10 cellular contexts compared by ENCODE assay signal in genomic region chr3:106068795-106069194, GRCh38.
A peak's percentile ranks its signal among the peaks of the same experiment; 100 is the strongest.
DNase-seq lines count a peak whose midpoint lies in the region; ATAC-seq and TF ChIP-seq lines count a peak whose summit lies in the region.
"Had no signal": no experiment of that assay in that cellular context is flagged by ENCODE, and none has a peak within 500 bp of the region (broad histone marks: within the 10 kb centered on the region; RNA-seq: fewer than 3 reads in every experiment).

No MANE protein-coding gene starts in this region.

- no peaks in the 10 kb centered on the region for H3K9me3 ChIP-seq in CD4-positive, alpha-beta memory T cell (ENCODE audit: control insufficient read depth in 1 of 2, low read length in 2 of 2)
- H3K9me3 ChIP-seq in upper lobe of right lung, result peaks cover 6% of the 10 kb centered on the region

- no peak overlapping the region for H3K27ac ChIP-seq in CD4-positive, alpha-beta memory T cell (ENCODE audit: low read depth, low read length)
- H3K27ac ChIP-seq in upper lobe of right lung, result no peak overlapping the region

- peaks cover 0 to 2% of the 10 kb centered on the region in 2 donors for H3K36me3 Mint-ChIP-seq in CD4-positive, alpha-beta memory T cell

- peaks cover 8 to 9% (median 9%) of the 10 kb centered on the region in 4 donors for H3K4me1 Mint-ChIP-seq in CD4-positive, alpha-beta memory T cell

- TF ChIP-seq CTCF in upper lobe of right lung (IDR thresholded peaks at IDR 0.05), result no peak

- intact Hi-C loops in CD4-positive, alpha-beta memory T cell (cut with micrococcal nuclease), result no loop called here
- intact Hi-C loops in upper lobe of right lung (cut with DNase I), result no loop called here

- H3K4me1 ChIP-seq in CD4-positive, alpha-beta memory T cell (ENCODE audit: insufficient read depth, low read length), result no peaks in the 10 kb centered on the region
- H3K4me1 ChIP-seq in upper lobe of right lung, result no peaks in the 10 kb centered on the region

- CTCF ChIA-PET in CD4-positive, alpha-beta memory T cell (lab: Charles Lee; ENCODE audit: partially characterized antibody), result no interaction called here

- no peaks in the 10 kb centered on the region for H3K27me3 Mint-ChIP-seq in CD4-positive, alpha-beta memory T cell

- ATAC-seq in GM19452 (IDR thresholded peaks at IDR 0.05; ENCODE audit: unreplicated experiment), result peak; percentile 91
- peak; percentile 82 for ATAC-seq in HG03378 (IDR thresholded peaks at IDR 0.05; ENCODE audit: unreplicated experiment)
- ATAC-seq in upper lobe of right lung, result no peak
- no peak for ATAC-seq in HG03095 (IDR thresholded peaks at IDR 0.05; ENCODE audit: unreplicated experiment)

- H3K4me3 Mint-ChIP-seq in CD4-positive, alpha-beta memory T cell, result peak overlapping the region in 4 of 8 donors; percentile 2 to 45 (median 26)

- H3K27me3 ChIP-seq in CD4-positive, alpha-beta memory T cell (ENCODE audit: insufficient read depth, low read length), result no peaks in the 10 kb centered on the region
- H3K27me3 ChIP-seq in upper lobe of right lung, result no peaks in the 10 kb centered on the region

- H3K9me3 Mint-ChIP-seq in CD4-positive, alpha-beta memory T cell, result peaks cover 0 to 9% (median 0%) of the 10 kb centered on the region in 8 donors

- peak in 4 of 5 donors; percentile 1 to 11 (median 6) for DNase-seq in CD4-positive, alpha-beta memory T cell
- DNase-seq in fibroblast of peridontal ligament (ENCODE audit: extremely low read depth) (peak; percentile 92), SKM-1 (lab: John Stamatoyannopoulos, UW; ENCODE audit: unreplicated experiment) (no peak), C1 segment of cervical spinal cord (lab: John Stamatoyannopoulos, UW) (no peak), upper lobe of right lung (no peak)
- DNase-seq: DMS 273 treated with DMSO at 0.1 percent for 48 hours, NCI-H748 treated with DMSO at 0.1 percent for 48 hours had no signal

- POLR2A ChIA-PET in CD4-positive, alpha-beta memory T cell (lab: Charles Lee; ENCODE audit: partially characterized antibody), result no interaction called here

- H3K36me3 ChIP-seq in CD4-positive, alpha-beta memory T cell (ENCODE audit: insufficient read depth, low read length), result no peaks in the 10 kb centered on the region
- no peaks in the 10 kb centered on the region for H3K36me3 ChIP-seq in upper lobe of right lung

- H3K27ac Mint-ChIP-seq in CD4-positive, alpha-beta memory T cell, result peak overlapping the region in 2 of 7 donors; percentile 6 to 16

- no peak overlapping the region for H3K4me3 ChIP-seq in CD4-positive, alpha-beta memory T cell (ENCODE audit: low read length in 2 of 2)
- no peak overlapping the region for H3K4me3 ChIP-seq in upper lobe of right lung

Comparison
In these comparisons a context has a peak if more than half of its experiments do, and no peak if none do; other contexts are left out.
1. DNase-seq: peak in CD4-positive, alpha-beta memory T cell (4 of 5) and fibroblast of peridontal ligament (single experiment); none in SKM-1 (single experiment), C1 segment of cervical spinal cord (0 of 14) and upper lobe of right lung (single experiment).
2. ATAC-seq: peak in GM19452 (single experiment) and HG03378 (single experiment); none in upper lobe of right lung (single experiment) and HG03095 (single experiment).